ENCODE assay signal across 9 cellular contexts in the genomic region with DNA sequence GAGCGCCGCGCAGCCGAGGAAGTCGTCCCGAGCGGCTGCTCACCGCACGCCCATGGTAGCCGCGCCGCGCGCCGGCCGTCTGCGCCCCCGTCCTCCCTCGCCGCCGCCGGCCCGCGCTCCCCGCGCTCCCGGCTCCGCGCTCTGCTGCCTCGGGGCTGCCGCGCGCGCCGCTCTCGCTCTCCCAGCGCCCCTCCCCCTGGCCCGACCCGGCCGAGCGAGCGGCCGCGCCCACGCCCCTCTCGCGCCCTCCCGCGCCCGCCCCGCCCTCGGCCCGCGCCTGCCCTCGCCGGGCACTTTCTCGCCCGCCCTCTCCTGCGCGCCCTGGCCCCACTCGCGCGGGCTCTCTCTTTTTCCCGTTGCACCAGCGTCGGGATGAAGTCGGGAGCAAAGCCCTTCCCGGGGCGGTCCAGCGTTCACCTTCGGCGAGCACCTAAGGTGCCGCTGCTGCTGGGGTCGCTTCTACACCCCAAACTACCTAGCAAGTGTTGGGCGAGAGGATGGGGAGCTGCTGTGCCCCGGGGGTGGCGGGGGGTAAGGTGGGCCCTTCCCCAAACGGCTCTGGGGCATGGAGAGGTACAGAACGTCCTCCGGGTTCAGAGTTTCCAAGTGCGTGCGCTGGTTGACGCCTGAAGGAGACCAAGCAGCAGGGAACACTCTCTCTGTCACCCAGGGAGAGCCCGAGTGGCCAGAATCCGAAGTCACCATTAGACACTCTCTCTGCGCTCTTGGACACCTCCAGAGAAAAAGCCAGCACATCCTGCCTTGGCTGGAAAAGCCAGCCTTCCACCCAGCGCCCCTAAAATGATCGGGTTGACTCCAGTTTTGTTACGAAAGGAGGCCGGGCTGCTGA. TPM values are rescaled to one million over a fixed set of nuclear protein-coding genes. Genes with fewer than 3 reads are reported as not detected.
A peak's percentile ranks its signal among the peaks of the same experiment; 100 is the strongest.
DNase-seq lines count a peak whose midpoint lies in the region; ATAC-seq lines count a peak whose summit lies in the region.
"Had no signal": no experiment of that assay in that cellular context is flagged by ENCODE, and none has a peak within 500 bp of the region (broad histone marks: within the 10 kb centered on the region; RNA-seq: fewer than 3 reads in every experiment).

COLEC12 (minus strand) TSS at position 146 of the 850 bp plus-strand sequence. CDS start 187 bp downstream, outside the sequence.

- H3K4me3 Mint-ChIP-seq in activated T-cell treated with anti-CD3 and anti-CD28 coated beads, Interleukin-2, amount 50 U/mL, for 4 hours, result no peak within 1 kb of the TSS
- no peak within 1 kb of the TSS for H3K4me3 Mint-ChIP-seq in T-helper 2 cell treated with Interferon-gamma antibody and Interleukin-4, amounts not matched to agents 5 μg/mL and 100 μg/mL, for 36 hours

- H3K36me3 Mint-ChIP-seq in activated T-cell treated with anti-CD3 and anti-CD28 coated beads, Interleukin-2, amount 50 U/mL, for 4 hours (ENCODE audit: insufficient read depth), result no peaks in the 10 kb centered on the region
- no peaks in the 10 kb centered on the region for H3K36me3 Mint-ChIP-seq in T-helper 2 cell treated with Interferon-gamma antibody and Interleukin-4, amounts not matched to agents 5 μg/mL and 100 μg/mL, for 36 hours (ENCODE audit: low read depth)

- H3K9me3 Mint-ChIP-seq in activated T-cell treated with anti-CD3 and anti-CD28 coated beads, Interleukin-2, amount 50 U/mL, for 4 hours, result no peaks in the 10 kb centered on the region
- H3K9me3 Mint-ChIP-seq in T-helper 2 cell treated with Interferon-gamma antibody and Interleukin-4, amounts not matched to agents 5 μg/mL and 100 μg/mL, for 36 hours, result no peaks in the 10 kb centered on the region

- H3K4me1 Mint-ChIP-seq in activated T-cell treated with anti-CD3 and anti-CD28 coated beads, Interleukin-2, amount 50 U/mL, for 4 hours (ENCODE audit: low read depth), result peaks cover 8% of the 10 kb centered on the region
- no peaks in the 10 kb centered on the region for H3K4me1 Mint-ChIP-seq in T-helper 2 cell treated with Interferon-gamma antibody and Interleukin-4, amounts not matched to agents 5 μg/mL and 100 μg/mL, for 36 hours (ENCODE audit: low read depth)

- 1% methylated on average over 26 to 65 of the region's 90 CpGs for WGBS in mesodermal cell (ENCODE audit: insufficient coverage in 2 of 2), 2 experiments

- no peak for DNase-seq in activated T-cell treated with anti-CD3 and anti-CD28 coated beads, Interleukin-2, amount 50 U/mL, for 4 hours
- DNase-seq in activated T-cell treated with anti-CD3 and anti-CD28 coated beads for 4 hours, result no peak
- DNase-seq in ureter (ENCODE audit: low spot score), result no peak
- DNase-seq in T-helper 2 cell treated with Interferon-gamma antibody and Interleukin-4, amounts not matched to agents 5 μg/mL and 100 μg/mL, for 36 hours (ENCODE audit: low spot score), result no peak
- DNase-seq in Kasumi-1 (lab: John Stamatoyannopoulos, UW), result no peak
- DNase-seq: GF-D8 had no signal

- H3K27ac ChIP-seq in duodenal mucosa (ENCODE audit: low read depth, low read length) (no peak within 1 kb of the TSS), mesodermal cell (ENCODE audit: low read depth, low read length, severe bottlenecking) (peak within 1 kb of the TSS; percentile 89)

- H3K36me3 ChIP-seq in duodenal mucosa (ENCODE audit: control insufficient read depth in 1 of 2, insufficient read depth in 2 of 2, low read length in 2 of 2) (no peaks in the 10 kb centered on the region), mesodermal cell (ENCODE audit: control insufficient read depth, insufficient read depth, low read length) (no peaks in the 10 kb centered on the region)

- peak within 1 kb of the TSS; percentile 28 to 46 for H3K4me3 ChIP-seq in duodenal mucosa (ENCODE audit: low read depth in 1 of 2, low read length in 2 of 2)
- H3K4me3 ChIP-seq in mesodermal cell (ENCODE audit: extremely low read depth, insufficient read depth, low read length, poor library complexity, severe bottlenecking), result peak within 1 kb of the TSS; percentile 67

- peak; percentile 29 to 38 for ATAC-seq in activated T-cell treated with anti-CD3 and anti-CD28 coated beads, Interleukin-2, amount 50 U/mL, for 4 hours
- no peak for ATAC-seq in GM19395 (IDR thresholded peaks at IDR 0.05; ENCODE audit: unreplicated experiment)

- H3K27ac Mint-ChIP-seq in T-helper 2 cell treated with Interferon-gamma antibody and Interleukin-4, amounts not matched to agents 5 μg/mL and 100 μg/mL, for 36 hours, result no peak within 1 kb of the TSS

- peaks cover 19 to 20% of the 10 kb centered on the region in 2 donors for H3K27me3 ChIP-seq in duodenal mucosa (ENCODE audit: control insufficient read depth in 1 of 2, insufficient read depth in 2 of 2, low read length in 2 of 2)

- peaks cover 40% of the 10 kb centered on the region for H3K27me3 Mint-ChIP-seq in activated T-cell treated with anti-CD3 and anti-CD28 coated beads, Interleukin-2, amount 50 U/mL, for 4 hours (ENCODE audit: low read depth)
- peaks cover 47% of the 10 kb centered on the region for H3K27me3 Mint-ChIP-seq in T-helper 2 cell treated with Interferon-gamma antibody and Interleukin-4, amounts not matched to agents 5 μg/mL and 100 μg/mL, for 36 hours (ENCODE audit: low read depth)

- H3K4me1 ChIP-seq in duodenal mucosa (ENCODE audit: control insufficient read depth in 1 of 2, insufficient read depth in 2 of 2, low read length in 2 of 2) (peaks cover 0 to 4% of the 10 kb centered on the region in 2 donors), mesodermal cell (ENCODE audit: control insufficient read depth, insufficient read depth, low read length, poor library complexity, severe bottlenecking) (peaks cover 23% of the 10 kb centered on the region)

- H3K9ac ChIP-seq in duodenal mucosa (ENCODE audit: low read depth in 1 of 2, low read length in 2 of 2), result no peak within 1 kb of the TSS

- H3K9me3 ChIP-seq in duodenal mucosa (ENCODE audit: control insufficient read depth in 1 of 2, low read length in 2 of 2) (no peaks in the 10 kb centered on the region), mesodermal cell (ENCODE audit: control insufficient read depth, low read length) (no peaks in the 10 kb centered on the region)

RNA-seq across cellular contexts. Expression of gene COLEC12, which starts in this region (rescaled TPM):
- total RNA-seq in activated T-cell treated with anti-CD3 and anti-CD28 coated beads, Interleukin-2, amount 50 U/mL, for 4 hours, result under 1 TPM in 2 of 3 donors, not detected in 1; 0.05 to 0.08 TPM
- polyA plus RNA-seq in mesodermal cell (2013, experiment 1 of 2), result 67.9 TPM
- polyA plus RNA-seq in mesodermal cell (2013, experiment 2 of 2), result 67.8 TPM
- total RNA-seq in ureter, result 10.2 TPM

Comparison
In these comparisons a context has a peak if more than half of its experiments do, and no peak if none do; other contexts are left out.
1. RNA of gene COLEC12 (total RNA-seq): 10.2 TPM in ureter (single experiment); 0.05 to 0.08 TPM in activated T-cell treated with anti-CD3 and anti-CD28 coated beads, Interleukin-2, amount 50 U/mL, for 4 hours; every median in the first group is over 10 times any median in the second.
2. Peak in ATAC-seq in activated T-cell treated with anti-CD3 and anti-CD28 coated beads, Interleukin-2, amount 50 U/mL, for 4 hours; RNA of the gene not detected or under 1 TPM.